10 cellular contexts compared by ENCODE assay signal in genomic region chr15:57220220-57220619, GRCh38.
DNase-seq lines count a peak whose midpoint lies in the region; ATAC-seq and TF ChIP-seq lines count a peak whose summit lies in the region.
"Had no signal": no experiment of that assay in that cellular context is flagged by ENCODE, and none has a peak within 500 bp of the region (broad histone marks: within the 10 kb centered on the region; RNA-seq: fewer than 3 reads in every experiment).

No MANE protein-coding gene starts in this region.

- no peak overlapping the region for H4K8ac ChIP-seq in H9 (replicated peaks; ENCODE audit: insufficient read length, low read depth, low read length)

- H3K4me3 Mint-ChIP-seq in H9, result peak overlapping the region; percentile 44 to 90; a peak in 4 of 5 replicates

- H3K79me2 ChIP-seq in H9 (ENCODE audit: insufficient read depth, low read length), result peaks cover 2% of the 10 kb centered on the region; the same call in 1 of the 2 replicates

- H2AK5ac ChIP-seq in H9 (ENCODE audit: insufficient read length, low read length), result no peak overlapping the region

- H2BK5ac ChIP-seq in H9 (ENCODE audit: insufficient read length, low read length), result no peak overlapping the region

- H3K4ac ChIP-seq in H9 (ENCODE audit: low read depth, low read length), result no peak overlapping the region

- H4K20me1 ChIP-seq in H9 (ENCODE audit: control insufficient read depth, insufficient read depth, insufficient read length), result no peaks in the 10 kb centered on the region

- no peak overlapping the region for H3K14ac ChIP-seq in H9 (ENCODE audit: insufficient read depth, low read length)

- no peak overlapping the region for H3K23ac ChIP-seq in H9 (ENCODE audit: insufficient read length, low read depth, low read length)

- no peak overlapping the region for H3K9ac ChIP-seq in H9 (ENCODE audit: extremely low read depth, insufficient read length, low read length)

- H3K4me1 ChIP-seq in H9 (ENCODE audit: insufficient read depth, low read length), result 0 out of 2 replicates have a peak, but pooled peaks cover 2% of the 10 kb centered on the region

- no peak overlapping the region for H2BK12ac ChIP-seq in H9 (ENCODE audit: insufficient read length, low read depth, low read length)

- peaks cover 56 to 62% of the 10 kb centered on the region in 2 experiments for H3K4me1 Mint-ChIP-seq in H9

- H3K79me1 ChIP-seq in H9 (ENCODE audit: insufficient read depth, low read depth, low read length, poor library complexity, severe bottlenecking), result no peaks in the 10 kb centered on the region

- H3K9me3 Mint-ChIP-seq in H9, result no peaks in the 10 kb centered on the region
- H3K9me3 Mint-ChIP-seq in activated naive CD4-positive, alpha-beta T cell treated with anti-CD3 and anti-CD28 coated beads, Interleukin-2, amount 50 U/mL, for 72 hours, result no peaks in the 10 kb centered on the region
- H3K9me3 Mint-ChIP-seq: activated T-helper 2 cell treated with anti-CD3 and anti-CD28 coated beads, Interferon-gamma antibody, Interleukin-2, Interleukin-4, amounts not matched to agents 10 μg/mL and 5 μg/mL and 100 μg/mL, durations not matched to agents 14 hours and 24 hours and 36 hours had no signal

- no peak overlapping the region for H2BK15ac ChIP-seq in H9 (ENCODE audit: low read depth, low read length)

- no peak overlapping the region for H3K56ac ChIP-seq in H9 (ENCODE audit: insufficient read length, low read depth, low read length)

- no peak overlapping the region for H2BK120ac ChIP-seq in H9 (ENCODE audit: low read depth, low read length, poor library complexity, severe bottlenecking)

- H4K91ac ChIP-seq in H9 (ENCODE audit: insufficient read length, low read depth, low read length), result no peak overlapping the region

- no peaks in the 10 kb centered on the region for H3K27me3 Mint-ChIP-seq in H9 (ENCODE audit: low read depth)

- no peaks in the 10 kb centered on the region for H3K27me3 ChIP-seq in H9 (ENCODE audit: insufficient read depth, low read length)

- H3K9me3 ChIP-seq in H9 (ENCODE audit: control insufficient read depth, low read depth, low read length), result no peaks in the 10 kb centered on the region

- H3K4me2 ChIP-seq in H9 (ENCODE audit: insufficient read depth, insufficient read length, low read length), result peak overlapping the region; percentile 54

- no peak overlapping the region for H2AFZ ChIP-seq in H9 (ENCODE audit: low read length)

- H2BK20ac ChIP-seq in H9 (ENCODE audit: low read depth, low read length, poor library complexity, severe bottlenecking), result no peak overlapping the region

- H4K5ac ChIP-seq in H9 (ENCODE audit: insufficient read length, low read depth, low read length), result no peak overlapping the region

- no peaks in the 10 kb centered on the region for H3K36me3 Mint-ChIP-seq in H9 (ENCODE audit: insufficient read depth in 1 of 3, low read depth in 3 of 3)
- no peaks in the 10 kb centered on the region for H3K36me3 Mint-ChIP-seq in activated naive CD4-positive, alpha-beta T cell treated with anti-CD3 and anti-CD28 coated beads, Interleukin-2, amount 50 U/mL, for 72 hours

- DNase-seq in AG09309 (ENCODE audit: low read depth), result peak; percentile 76
- no peak for DNase-seq in H9
- peak; percentile 42 for DNase-seq in amniotic epithelial cell (ENCODE audit: low read depth)
- peak; percentile 75 for DNase-seq in iris pigment epithelial cell (ENCODE audit: low read depth)
- no peak for DNase-seq in activated naive CD4-positive, alpha-beta T cell treated with anti-CD3 and anti-CD28 coated beads, Interleukin-2, amount 50 U/mL, for 72 hours (ENCODE audit: low spot score in 2 of 2)
- no peak for DNase-seq in NCI-H1930 (lab: John Stamatoyannopoulos, UW)
- DNase-seq: DMS79 had no signal

- H3K18ac ChIP-seq in H9 (ENCODE audit: insufficient read length, low read depth, low read length), result no peak overlapping the region

- H3K4me3 ChIP-seq in AG09309 (ENCODE audit: control insufficient read depth, low read depth, low read length), result peak overlapping the region; percentile 41

- WGBS in H9 (ENCODE audit: extremely low coverage, insufficient read length, low lambda C conversion rate), result no CpG with 5 or more reads among the region's 1 CpG

- H3K23me2 ChIP-seq in H9 (ENCODE audit: insufficient read length, low read depth, low read length, poor library complexity, severe bottlenecking), result no peaks in the 10 kb centered on the region

- no peak for ATAC-seq in activated naive CD4-positive, alpha-beta T cell treated with anti-CD3 and anti-CD28 coated beads, Interleukin-2, amount 50 U/mL, for 72 hours
- ATAC-seq in HG03139 (IDR thresholded peaks at IDR 0.05; ENCODE audit: unreplicated experiment) (no peak), HG02571 (IDR thresholded peaks at IDR 0.05; ENCODE audit: unreplicated experiment) (no peak)

- no peak overlapping the region for H3T11ph ChIP-seq in H9 (ENCODE audit: low read length)

- no peak overlapping the region for H3K27ac Mint-ChIP-seq in H9
- H3K27ac Mint-ChIP-seq in activated naive CD4-positive, alpha-beta T cell treated with anti-CD3 and anti-CD28 coated beads, Interleukin-2, amount 50 U/mL, for 72 hours, result no peak overlapping the region
- H3K27ac Mint-ChIP-seq: activated T-helper 2 cell treated with anti-CD3 and anti-CD28 coated beads, Interferon-gamma antibody, Interleukin-2, Interleukin-4, amounts not matched to agents 10 μg/mL and 5 μg/mL and 100 μg/mL, durations not matched to agents 14 hours and 24 hours and 36 hours had no signal

- H3K27ac ChIP-seq in H9 (ENCODE audit: insufficient read length, low read depth, low read length), result no peak overlapping the region

- no peak for TF ChIP-seq CTCF in AG09309 (IDR thresholded peaks at IDR 0.05; ENCODE audit: control insufficient read depth, insufficient read depth, low read depth, low read length, missing control alignments)
- TF ChIP-seq CTCF in H9 (conservative IDR thresholded peaks at IDR 0.05), result no peak

Comparison
In these comparisons a context has a peak if more than half of its experiments do, and no peak if none do; other contexts are left out.
1. DNase-seq: peak in AG09309 (single experiment), amniotic epithelial cell (single experiment) and iris pigment epithelial cell (single experiment); none in H9 (single experiment), activated naive CD4-positive, alpha-beta T cell treated with anti-CD3 and anti-CD28 coated beads, Interleukin-2, amount 50 U/mL, for 72 hours (0 of 2) and NCI-H1930 (0 of 2).